ENCODE assay signal across 10 cellular contexts in genomic region chr13:33554919-33555791, GRCh38.
A peak's percentile ranks its signal among the peaks of the same experiment; 100 is the strongest.
DNase-seq lines count a peak whose midpoint lies in the region; ATAC-seq and FAIRE-seq lines count a peak whose summit lies in the region.
"Had no signal": no experiment of that assay in that cellular context is flagged by ENCODE, and none has a peak within 500 bp of the region (broad histone marks: within the 10 kb centered on the region; RNA-seq: fewer than 3 reads in every experiment).

No MANE protein-coding gene starts in this region.

- no peak overlapping the region for H3K4me3 ChIP-seq in muscle layer of colon (ENCODE audit: low read depth in 1 of 2, low read length in 2 of 2)
- H3K4me3 ChIP-seq: skin epidermis, vagina had no signal

- H3K36me3 ChIP-seq in muscle layer of colon (ENCODE audit: insufficient read depth, low read length) = no peaks in the 10 kb centered on the region
- H3K36me3 ChIP-seq: vagina had no signal

- peak overlapping the region; percentile 4 for H3K27ac ChIP-seq in muscle layer of colon (ENCODE audit: low read depth, low read length)
- H3K27ac ChIP-seq: skin epidermis, vagina had no signal

- ATAC-seq in GM18868 (IDR thresholded peaks at IDR 0.05; ENCODE audit: unreplicated experiment) (peak; percentile 77), GM21737 (IDR thresholded peaks at IDR 0.05; ENCODE audit: unreplicated experiment) (peak; percentile 85), HG03460 (IDR thresholded peaks at IDR 0.05; ENCODE audit: unreplicated experiment) (peak; percentile 83), left lobe of liver (no peak)

- no peaks in the 10 kb centered on the region for H3K9me3 ChIP-seq in muscle layer of colon (ENCODE audit: low read length)
- H3K9me3 ChIP-seq: vagina had no signal

- FAIRE-seq in HTR-8/SVneo (lab: Jason Lieb, UNC) = no peak

- no peak overlapping the region for H3K9ac ChIP-seq in muscle layer of colon (ENCODE audit: low read length)

- DNase-seq in left lobe of liver (ENCODE audit: low spot score) (no peak), HTR-8/SVneo (ENCODE audit: insufficient read length, low spot score) (no peak), foreskin melanocyte (no peak)
- no peak for DNase-seq in activated CD8-positive, alpha-beta memory T cell treated with anti-CD3 and anti-CD28 coated beads, Interleukin-2, amount 50 U/mL, for 4 hours

- H3K27me3 ChIP-seq in muscle layer of colon (ENCODE audit: control insufficient read depth in 1 of 2, insufficient read depth in 2 of 2, low read length in 2 of 2) = no peaks in the 10 kb centered on the region
- H3K27me3 ChIP-seq: vagina had no signal

- peaks cover 12% of the 10 kb centered on the region for H3K4me1 ChIP-seq in muscle layer of colon (ENCODE audit: insufficient read depth, low read length)
- H3K4me1 ChIP-seq: vagina had no signal
